ENCODE assay signal across 20 cellular contexts in the genomic region with DNA sequence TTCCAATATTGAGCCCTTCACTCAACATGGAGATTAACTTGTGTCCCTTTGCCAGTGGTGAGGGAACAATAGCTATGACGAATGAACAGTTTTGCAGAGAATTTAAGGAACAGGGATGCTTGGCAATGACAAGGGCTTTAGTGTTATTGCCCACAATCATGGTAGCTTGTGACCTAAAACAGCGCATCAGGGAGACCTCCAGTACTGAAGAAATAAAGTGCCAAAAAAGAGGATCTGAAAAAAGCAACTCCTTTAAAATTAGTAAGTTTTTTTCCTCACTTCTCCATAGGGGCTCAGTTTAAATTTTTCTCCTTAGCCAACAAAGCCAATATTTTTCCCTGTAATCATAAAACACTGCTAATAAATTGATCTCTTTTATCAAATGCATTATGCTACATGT.
DNase-seq lines count a peak whose midpoint lies in the region; ATAC-seq and FAIRE-seq lines count a peak whose summit lies in the region.
"Had no signal": no experiment of that assay in that cellular context is flagged by ENCODE, and none has a peak within 500 bp of the region (broad histone marks: within the 10 kb centered on the region; RNA-seq: fewer than 3 reads in every experiment).

No MANE protein-coding gene starts in this region.

- H3K9ac ChIP-seq in BLaER1, result no peak overlapping the region

- no peaks in the 10 kb centered on the region for H4K20me1 ChIP-seq in BLaER1

- no peak for FAIRE-seq in GM19239 (lab: Jason Lieb, UNC)
- FAIRE-seq: A549, bronchial epithelial cell, GM18507, HTR-8/SVneo had no signal

- DNase-seq in RPMI8226 (peak; percentile 65), germinal center (ENCODE audit: low spot score) (no peak), GM19239 (ENCODE audit: insufficient read length, low spot score) (no peak), D341Med (ENCODE audit: low spot score) (no peak)
- DNase-seq: activated CD8-positive, alpha-beta memory T cell treated with anti-CD3 and anti-CD28 coated beads, Interleukin-2, amount 10 ng/mL, durations not matched to agents 7 days and 5 days; CD4-positive, alpha-beta memory T cell; dermis blood vessel endothelial cell; foreskin keratinocyte; GOT3; NCI-H226; testis had no signal

- H3K27me3 ChIP-seq in BLaER1, result no peaks in the 10 kb centered on the region
- H3K27me3 ChIP-seq: foreskin keratinocyte, testis had no signal

- H3K4me3 ChIP-seq in BLaER1, result no peak overlapping the region
- H3K4me3 ChIP-seq: A549, testis had no signal

- no peaks in the 10 kb centered on the region for H3K9me3 ChIP-seq in BLaER1
- H3K9me3 ChIP-seq: A549, testis had no signal

- peak overlapping the region; percentile 57; the same call in 1 of the 2 replicates for H3K27ac ChIP-seq in BLaER1
- H3K27ac ChIP-seq: A549, epithelial cell of prostate, foreskin keratinocyte, testis had no signal

- ATAC-seq in GM19438 (IDR thresholded peaks at IDR 0.05; ENCODE audit: low read depth, unreplicated experiment) (peak; percentile 30), HG03097 (IDR thresholded peaks at IDR 0.05; ENCODE audit: low FRiP score, unreplicated experiment) (peak; percentile 12), GM21576 (IDR thresholded peaks at IDR 0.05; ENCODE audit: unreplicated experiment) (no peak)
- ATAC-seq: A549; activated CD8-positive, alpha-beta memory T cell treated with anti-CD3 and anti-CD28 coated beads, Interleukin-2, amount 10 ng/mL, durations not matched to agents 7 days and 5 days; foreskin keratinocyte had no signal

- no peaks in the 10 kb centered on the region for H3K36me3 ChIP-seq in BLaER1

- H3K4me2 ChIP-seq in BLaER1, result peak overlapping the region; percentile 57
- H3K4me2 ChIP-seq: A549 had no signal

- peaks cover 26% of the 10 kb centered on the region for H3K4me1 ChIP-seq in BLaER1
- H3K4me1 ChIP-seq: A549, testis had no signal
